20 cellular contexts compared by ENCODE assay signal in genomic region chr5:170220196-170220595, GRCh38. TPM values are rescaled to one million over a fixed set of nuclear protein-coding genes. Genes with fewer than 3 reads are reported as not detected.
DNase-seq lines count a peak whose midpoint lies in the region; ATAC-seq and TF ChIP-seq lines count a peak whose summit lies in the region.
"Had no signal": no experiment of that assay in that cellular context is flagged by ENCODE, and none has a peak within 500 bp of the region (broad histone marks: within the 10 kb centered on the region; RNA-seq: fewer than 3 reads in every experiment).

No MANE protein-coding gene starts in this region.

- no peak overlapping the region for H4K91ac ChIP-seq in mesenchymal stem cell (ENCODE audit: low read length)

- no peak for TF ChIP-seq POLR2A in breast epithelium (IDR thresholded peaks at IDR 0.05)

- no peaks in the 10 kb centered on the region for H3K79me2 ChIP-seq in mammary epithelial cell (ENCODE audit: insufficient read depth, low read length)
- no peaks in the 10 kb centered on the region for H3K79me2 ChIP-seq in PC-9 (ENCODE audit: low read depth)

- CTCF ChIA-PET in mammary epithelial cell (lab: Charles Lee; ENCODE audit: low non-redundant PET) (no interaction called here), PC-9 (lab: Charles Lee) (no interaction called here)

- no peaks in the 10 kb centered on the region for H3K4me1 Mint-ChIP-seq in activated T-helper 17 cell treated with anti-CD3 and anti-CD28 coated beads, Interleukin-2, amount 50 U/mL, for 72 hours

- peak overlapping the region; percentile 7 for H4K8ac ChIP-seq in mesenchymal stem cell (ENCODE audit: low read length)

- ATAC-seq in HG02981 (IDR thresholded peaks at IDR 0.05; ENCODE audit: unreplicated experiment): no peak
- ATAC-seq in activated T-helper 17 cell treated with anti-CD3 and anti-CD28 coated beads, Interleukin-2, amount 50 U/mL, for 72 hours (replicated peaks): no peak

- no peak overlapping the region for H3K9ac ChIP-seq in mammary epithelial cell (ENCODE audit: insufficient read depth, low read length)
- no peak overlapping the region for H3K9ac ChIP-seq in mesenchymal stem cell (ENCODE audit: low read length)

- BruUV-seq in mammary epithelial cell (replicated peaks; lab: Mats Ljungman, UMichigan) (no TSS peak), PC-9 (replicated peaks; lab: Mats Ljungman, UMichigan) (no TSS peak)

- no peak overlapping the region for H2BK15ac ChIP-seq in mesenchymal stem cell (ENCODE audit: low read depth, poor library complexity, severe bottlenecking)

- intact Hi-C loops in breast epithelium (cut with DNase I; ENCODE audit: low total_unique reads) (loop anchor here (10.0 kb wide), 1 partner anchor 195 kb away; no protein-coding TSS in a partner anchor), mammary epithelial cell (cut with micrococcal nuclease) (no loop called here), PC-9 (cut with micrococcal nuclease; ENCODE audit: unreplicated experiment) (no loop called here)

- H3K23ac ChIP-seq in mesenchymal stem cell (ENCODE audit: low read length in 2 of 2): no peak overlapping the region

- no peak overlapping the region for H3K4ac ChIP-seq in mesenchymal stem cell (ENCODE audit: low read depth in 1 of 2, low read length in 2 of 2)

- no peaks in the 10 kb centered on the region for H3K36me3 ChIP-seq in breast epithelium
- H3K36me3 ChIP-seq in mammary epithelial cell (ENCODE audit: insufficient read depth, low read length): no peaks in the 10 kb centered on the region
- no peaks in the 10 kb centered on the region for H3K36me3 ChIP-seq in PC-9 (ENCODE audit: low read depth)
- H3K36me3 ChIP-seq in mesenchymal stem cell (ENCODE audit: control insufficient read depth in 1 of 2, insufficient read depth in 2 of 2, low read depth in 1 of 2, low read length in 2 of 2): no peaks in the 10 kb centered on the region

- H3K4me3 ChIP-seq in breast epithelium: no peak overlapping the region
- no peak overlapping the region for H3K4me3 ChIP-seq in mammary epithelial cell (replicated peaks in 1 of 3; ENCODE audit: insufficient read depth in 1 of 3, low read depth in 2 of 3, low read length in 3 of 3)
- H3K4me3 ChIP-seq in PC-9: no peak overlapping the region
- H3K4me3 ChIP-seq in mesenchymal stem cell (ENCODE audit: insufficient read depth in 1 of 2, low read depth in 1 of 2, low read length in 2 of 2): no peak overlapping the region
- H3K4me3 ChIP-seq: GM12878, SK-N-MC had no signal

- H3K4me2 ChIP-seq in mammary epithelial cell (ENCODE audit: insufficient read depth, low read depth, low read length) (no peak overlapping the region), PC-9 (no peak overlapping the region), mesenchymal stem cell (ENCODE audit: low read length, poor library complexity, severe bottlenecking) (no peak overlapping the region)

- H2BK5ac ChIP-seq in mesenchymal stem cell (ENCODE audit: low read depth, low read length, poor library complexity, severe bottlenecking): no peak overlapping the region

- peak overlapping the region; percentile 1 to 30 for H3K18ac ChIP-seq in mesenchymal stem cell (ENCODE audit: low read depth in 1 of 2, low read length in 2 of 2)

- H2AFZ ChIP-seq in mammary epithelial cell (ENCODE audit: low read depth, low read length) (no peak overlapping the region), PC-9 (no peak overlapping the region), mesenchymal stem cell (ENCODE audit: low read depth, low read length) (no peak overlapping the region)

- no peaks in the 10 kb centered on the region for H3K36me3 Mint-ChIP-seq in activated T-helper 17 cell treated with anti-CD3 and anti-CD28 coated beads, Interleukin-2, amount 50 U/mL, for 72 hours (ENCODE audit: low read depth)

- no peak overlapping the region for H2BK120ac ChIP-seq in mesenchymal stem cell (ENCODE audit: low read depth, low read length)

- H3F3A ChIP-seq in PC-9 (ENCODE audit: insufficient read depth, low read depth): peaks cover 30% of the 10 kb centered on the region

- H4K20me1 ChIP-seq in mammary epithelial cell (ENCODE audit: insufficient read depth, low read length) (no peaks in the 10 kb centered on the region), PC-9 (ENCODE audit: insufficient read depth) (no peaks in the 10 kb centered on the region)

- peak overlapping the region; percentile 25 to 57 for H3K27ac ChIP-seq in breast epithelium
- no peak overlapping the region for H3K27ac ChIP-seq in mammary epithelial cell (ENCODE audit: insufficient read depth, low read depth, low read length)
- peak overlapping the region; percentile 86 for H3K27ac ChIP-seq in PC-9
- H3K27ac ChIP-seq in mesenchymal stem cell (ENCODE audit: low read length, poor library complexity, severe bottlenecking): no peak overlapping the region
- H3K27ac ChIP-seq: 22Rv1, C4-2B, HL-60, SK-N-MC had no signal

- H3K14ac ChIP-seq in mesenchymal stem cell (ENCODE audit: low read length in 2 of 2): no peak overlapping the region

- H3K4me1 ChIP-seq in breast epithelium (no peaks in the 10 kb centered on the region), mammary epithelial cell (ENCODE audit: insufficient read depth, low read length) (peaks cover 18% of the 10 kb centered on the region), PC-9 (replicated peaks; ENCODE audit: insufficient read depth) (peaks cover 33% of the 10 kb centered on the region), mesenchymal stem cell (ENCODE audit: control insufficient read depth, insufficient read depth, low read depth, low read length) (peaks cover 4% of the 10 kb centered on the region)

- no peak for TF ChIP-seq CTCF in breast epithelium (IDR thresholded peaks at IDR 0.05)
- TF ChIP-seq CTCF in mammary epithelial cell (conservative IDR thresholded peaks at IDR 0.05 in 1 of 2, IDR thresholded peaks at IDR 0.05 in 1 of 2; ENCODE audit: extremely low read depth in 1 of 2, insufficient read depth in 1 of 2, low read depth in 1 of 2, low read length in 2 of 2): no peak
- no peak for TF ChIP-seq CTCF in PC-9 (conservative IDR thresholded peaks at IDR 0.05)
- no peak for TF ChIP-seq CTCF in GM20000 (IDR thresholded peaks at IDR 0.05; ENCODE audit: extremely low read depth, missing control alignments)

- dilution Hi-C loops in mammary epithelial cell (cut with HindIII; ENCODE audit: low sequenced_read_pairs): no loop called here

- no peaks in the 10 kb centered on the region for H3K9me3 Mint-ChIP-seq in activated T-helper 17 cell treated with anti-CD3 and anti-CD28 coated beads, Interleukin-2, amount 50 U/mL, for 72 hours

- H3K79me1 ChIP-seq in mesenchymal stem cell (replicated peaks; ENCODE audit: low read length, poor library complexity, severe bottlenecking): no peaks in the 10 kb centered on the region

- POLR2A ChIA-PET in PC-9 (lab: Charles Lee; ENCODE audit: unreplicated experiment): no interaction called here

- H3K9me3 ChIP-seq in breast epithelium (no peaks in the 10 kb centered on the region), mammary epithelial cell (replicated peaks; ENCODE audit: insufficient read depth, low read length) (no peaks in the 10 kb centered on the region), PC-9 (ENCODE audit: insufficient read depth, low read depth) (peaks cover 4% of the 10 kb centered on the region; the same call in 1 of the 2 replicates), mesenchymal stem cell (ENCODE audit: control insufficient read depth, low read length) (no peaks in the 10 kb centered on the region)

- in situ Hi-C loops in mammary epithelial cell (cut with MboI; ENCODE audit: low sequenced_read_pairs in 2 of 2): no loop called here

- no peak overlapping the region for H3K4me3 Mint-ChIP-seq in activated T-helper 17 cell treated with anti-CD3 and anti-CD28 coated beads, Interleukin-2, amount 50 U/mL, for 72 hours

- H3K9me2 ChIP-seq in PC-9 (ENCODE audit: insufficient read depth): no peaks in the 10 kb centered on the region

- H3K27me3 ChIP-seq in breast epithelium (no peaks in the 10 kb centered on the region), mammary epithelial cell (ENCODE audit: insufficient read depth, low read length) (no peaks in the 10 kb centered on the region), PC-9 (ENCODE audit: insufficient read depth, low read depth) (no peaks in the 10 kb centered on the region), mesenchymal stem cell (ENCODE audit: control insufficient read depth in 1 of 2, insufficient read depth in 1 of 2, low read length in 2 of 2) (no peaks in the 10 kb centered on the region)

- 100% methylated on average over 2 of the region's 2 CpGs for WGBS in mammary epithelial cell (ENCODE audit: low coverage, missing lambda C conversion rate)
- 15% methylated on average over 2 of the region's 2 CpGs for WGBS in mesenchymal stem cell

- H2AK5ac ChIP-seq in mesenchymal stem cell (ENCODE audit: low read length, severe bottlenecking): no peak overlapping the region

- no peak overlapping the region for H3K27ac Mint-ChIP-seq in activated T-helper 17 cell treated with anti-CD3 and anti-CD28 coated beads, Interleukin-2, amount 50 U/mL, for 72 hours

- H3K27me3 Mint-ChIP-seq in activated T-helper 17 cell treated with anti-CD3 and anti-CD28 coated beads, Interleukin-2, amount 50 U/mL, for 72 hours: no peaks in the 10 kb centered on the region

- DNase-seq in breast epithelium (ENCODE audit: low spot score in 2 of 2): no peak
- DNase-seq in mammary epithelial cell: no peak
- DNase-seq in PC-9: no peak
- DNase-seq in mesenchymal stem cell: peak; percentile 66
- DNase-seq in NCI-H2081 treated with DMSO at 0.1 percent for 48 hours (lab: John Stamatoyannopoulos, UW): no peak
- DNase-seq in GM20000 (ENCODE audit: low spot score): no peak
- DNase-seq: DMS 273 treated with DMSO at 0.1 percent for 48 hours, GDM1, NCI-H1417 treated with DMSO at 0.1 percent for 48 hours, NCI-H1930, NCI-H2171, NCI-H446 treated with DMSO at 0.1 percent for 48 hours, NCI-H774 had no signal

- H2BK12ac ChIP-seq in mesenchymal stem cell (ENCODE audit: low read length in 2 of 2): no peak overlapping the region

RNA-seq across cellular contexts. Expression of gene C5orf58, which starts 12.6 kb away (rescaled TPM):
- total RNA-seq in breast epithelium (under 1 TPM in 2 of 3 donors, not detected in 1; 0.15 to 0.80 TPM), mammary epithelial cell (not detected), PC-9 (2021) (not detected in 2 replicates)
- polyA plus RNA-seq in mammary epithelial cell: not detected
- polyA minus RNA-seq in mammary epithelial cell: not detected
- not detected for polyA plus RNA-seq in mesenchymal stem cell (2013, experiment 1 of 2)
- polyA plus RNA-seq in mesenchymal stem cell (2013, experiment 2 of 2): not detected
- total RNA-seq in activated T-helper 17 cell treated with anti-CD3 and anti-CD28 coated beads, Interleukin-2, amount 50 U/mL, for 72 hours: not detected
- total RNA-seq: GM12878 had no signal

Comparison
In these comparisons a context has a peak if more than half of its experiments do, and no peak if none do; other contexts are left out.
1. H3K27ac ChIP-seq: peak in breast epithelium (2 of 2) and PC-9 (single experiment); none in mammary epithelial cell (single experiment) and mesenchymal stem cell (single experiment).